Comparison of ENCODE assay signal across 1 cellular context in genomic region chr2:1448009-1448408, GRCh38.
TF ChIP-seq lines count a peak whose summit lies in the region.

No MANE protein-coding gene starts in this region.

TF ChIP-seq in IMR-90, 13 proteins besides CTCF, POLR2A, EP300 and RAD21:
- TF ChIP-seq SMC3 (IDR thresholded peaks at IDR 0.05; ENCODE audit: low read depth, low read length) (no peak), CHD1 (IDR thresholded peaks at IDR 0.05; ENCODE audit: low read depth, low read length) (no peak), MAFK (IDR thresholded peaks at IDR 0.05; ENCODE audit: low read depth, low read length) (no peak), ELK1 (IDR thresholded peaks at IDR 0.05; ENCODE audit: borderline replicate concordance, low read depth, low read length) (no peak), NFE2L2 (IDR thresholded peaks at IDR 0.05; ENCODE audit: low read depth, low read length) (no peak), FOS (IDR thresholded peaks at IDR 0.05; ENCODE audit: low read depth, low read length) (no peak), MAZ (IDR thresholded peaks at IDR 0.05; ENCODE audit: borderline replicate concordance, low read depth, low read length) (no peak), RFX5 (IDR thresholded peaks at IDR 0.05; ENCODE audit: low read depth, low read length) (no peak), CEBPB (IDR thresholded peaks at IDR 0.05; ENCODE audit: low read depth, low read length) (no peak), USF2 (IDR thresholded peaks at IDR 0.05; ENCODE audit: low read depth, low read length) (no peak), RCOR1 (IDR thresholded peaks at IDR 0.05; ENCODE audit: insufficient replicate concordance, low read length) (no peak), MXI1 (IDR thresholded peaks at IDR 0.05; ENCODE audit: borderline replicate concordance, low read depth, low read length) (no peak), BHLHE40 (IDR thresholded peaks at IDR 0.05; ENCODE audit: low read depth, low read length) (no peak)
